ENCODE assay signal across 8 cellular contexts in genomic region chr19:4066176-4066606, GRCh38. TPM values are rescaled to one million over a fixed set of nuclear protein-coding genes. Genes with fewer than 3 reads are reported as not detected.
DNase-seq lines count a peak whose midpoint lies in the region; ATAC-seq and TF ChIP-seq lines count a peak whose summit lies in the region.

No MANE protein-coding gene starts in this region.

- peaks cover 11% of the 10 kb centered on the region for H3K27me3 Mint-ChIP-seq in brain

- DNase-seq in stimulated activated CD4-positive, alpha-beta T cell treated with anti-CD3 and anti-CD28 coated beads, Interleukin-1b, Interleukin-23, amount 100 ng/mL, for 4 hours (ENCODE audit: low read depth in 2 of 2): peak; percentile 43 to 54
- DNase-seq in stimulated activated CD4-positive, alpha-beta T cell treated with anti-CD3 and anti-CD28 coated beads, Interleukin-2, amount 100 ng/mL, for 48 hours: no peak
- DNase-seq in lower lobe of right lung: no peak
- DNase-seq in T1000 (lab: John Stamatoyannopoulos, UW): no peak
- DNase-seq in NCI-H510A (lab: John Stamatoyannopoulos, UW): no peak
- no peak for DNase-seq in NCI-H187 treated with DMSO at 0.1 percent for 48 hours (lab: John Stamatoyannopoulos, UW)

- peak overlapping the region; percentile 63 to 77 (median 74) for H3K4me3 Mint-ChIP-seq in brain

- H3K4me1 ChIP-seq in lower lobe of right lung: peaks cover 51% of the 10 kb centered on the region

- H3K4me1 Mint-ChIP-seq in brain: peaks cover 15% of the 10 kb centered on the region

- H3K36me3 Mint-ChIP-seq in brain: no peaks in the 10 kb centered on the region

- intact Hi-C loops in lower lobe of right lung (cut with DNase I): no loop called here

- TF ChIP-seq CTCF in brain (conservative IDR thresholded peaks at IDR 0.05) (no peak), lower lobe of right lung (IDR thresholded peaks at IDR 0.05) (no peak)

- no peaks in the 10 kb centered on the region for H3K9me3 Mint-ChIP-seq in brain

- peaks cover 6% of the 10 kb centered on the region for H3K36me3 ChIP-seq in lower lobe of right lung

- H3K27ac Mint-ChIP-seq in brain: peak overlapping the region in 3 of 5 experiments; percentile 45 to 86 (median 68)

- H3K27ac ChIP-seq in lower lobe of right lung (peak overlapping the region; percentile 94), temporal lobe (ENCODE audit: low read depth, low read length) (peak overlapping the region; percentile 89)

- H3K9me3 ChIP-seq in lower lobe of right lung: no peaks in the 10 kb centered on the region

- no peak for ATAC-seq in lower lobe of right lung

- peak overlapping the region; percentile 88 for H3K4me3 ChIP-seq in lower lobe of right lung

- no peaks in the 10 kb centered on the region for H3K27me3 ChIP-seq in lower lobe of right lung (ENCODE audit: low read depth)

RNA-seq across cellular contexts. Expression of gene ZBTB7A, which starts 0.5 kb away (rescaled TPM):
- polyA plus RNA-seq in brain (ENCODE audit: insufficient read depth, low read depth, low replicate concordance): 17.0 TPM
- total RNA-seq in lower lobe of right lung (51.9 TPM), temporal lobe (2.7 TPM)

RNA-seq across cellular contexts. Expression of gene MAP2K2, which starts 57.7 kb away (rescaled TPM):
- 266 TPM for polyA plus RNA-seq in brain (ENCODE audit: insufficient read depth, low read depth, low replicate concordance)
- 125 TPM for total RNA-seq in lower lobe of right lung
- total RNA-seq in temporal lobe: 64.4 TPM

RNA-seq across cellular contexts. Expression of gene PIAS4, which starts 58.7 kb away (rescaled TPM):
- 41.9 TPM for polyA plus RNA-seq in brain (ENCODE audit: insufficient read depth, low read depth, low replicate concordance)
- total RNA-seq in lower lobe of right lung: 27.6 TPM
- 12.8 TPM for total RNA-seq in temporal lobe

Comparison
In these comparisons a context has a peak if more than half of its experiments do, and no peak if none do; other contexts are left out.
1. DNase-seq: peak in stimulated activated CD4-positive, alpha-beta T cell treated with anti-CD3 and anti-CD28 coated beads, Interleukin-1b, Interleukin-23, amount 100 ng/mL, for 4 hours (2 of 2); none in stimulated activated CD4-positive, alpha-beta T cell treated with anti-CD3 and anti-CD28 coated beads, Interleukin-2, amount 100 ng/mL, for 48 hours (0 of 2), lower lobe of right lung (single experiment), T1000 (single experiment), NCI-H510A (single experiment) and NCI-H187 treated with DMSO at 0.1 percent for 48 hours (single experiment).
2. RNA of gene ZBTB7A, which starts 0.5 kb away (total RNA-seq): 51.9 TPM in lower lobe of right lung (single experiment); 2.7 TPM in temporal lobe (single experiment); every median in the first group is over 10 times any median in the second.